1 cellular context compared by ENCODE assay signal in the genomic region with DNA sequence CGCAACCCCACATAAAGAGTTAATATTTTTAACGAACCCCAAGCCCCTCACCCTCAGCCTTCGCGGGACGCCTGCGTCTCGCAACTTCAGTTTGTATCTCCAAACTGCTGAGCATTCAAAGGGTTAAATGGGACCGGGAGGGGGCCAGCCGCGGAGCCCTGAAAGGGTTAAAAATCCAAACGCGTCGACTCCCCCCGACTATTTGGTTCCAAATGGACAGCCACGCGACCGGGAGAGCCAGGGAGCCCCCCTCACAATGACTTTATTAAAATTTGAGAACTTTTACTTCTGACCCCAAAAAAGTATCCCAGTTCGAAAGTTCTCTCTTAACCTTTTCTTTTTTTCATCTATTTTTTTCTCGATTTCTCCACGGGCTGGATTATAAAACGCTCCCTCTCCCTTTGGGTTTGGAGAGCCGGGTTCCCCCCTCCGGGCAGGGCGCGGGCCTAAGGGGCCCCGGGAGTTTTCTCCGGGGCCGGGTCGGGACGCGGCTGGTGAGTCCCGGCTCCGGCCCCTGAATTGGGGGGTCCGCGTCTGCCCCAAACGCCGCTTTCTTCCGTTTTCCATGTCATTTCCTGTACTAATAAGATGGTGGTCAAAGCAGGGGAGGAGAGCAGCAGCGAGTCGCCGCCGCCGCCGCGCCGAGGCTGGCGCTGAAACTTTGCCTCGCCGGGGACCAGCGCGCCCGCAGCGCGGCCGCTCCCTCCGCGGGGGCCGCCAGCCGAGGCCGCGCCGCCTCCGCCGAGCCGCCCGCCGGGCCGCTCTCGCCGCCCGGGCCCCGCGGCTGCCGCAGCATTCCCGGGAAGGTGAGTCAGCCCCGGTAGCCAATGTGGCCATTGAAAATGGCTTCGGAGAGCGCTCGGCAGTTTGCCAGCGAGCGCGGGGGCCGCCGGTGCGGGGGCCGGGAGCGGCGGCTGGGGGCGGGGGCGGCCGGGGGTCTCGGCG.
TF ChIP-seq lines count a peak whose summit lies in the region.

A gene (plus strand): TSS at position 568 of the 945 bp plus-strand sequence. CDS start 35,128 bp downstream, outside the sequence.

TF ChIP-seq in H1, 55 proteins besides CTCF, POLR2A, EP300 and RAD21:
- TF ChIP-seq CHD1 (IDR thresholded peaks at IDR 0.05; ENCODE audit: low read depth, low read length) (no peak), RFX5 (IDR thresholded peaks at IDR 0.05; ENCODE audit: borderline replicate concordance, low read depth, low read length) (no peak), RXRA (IDR thresholded peaks at IDR 0.05; ENCODE audit: insufficient read depth, low read depth, low read length) (no peak), NANOG (IDR thresholded peaks at IDR 0.05; ENCODE audit: insufficient read depth, low read depth, low read length, poor library complexity, severe bottlenecking) (no peak), FOSL1 (IDR thresholded peaks at IDR 0.05; ENCODE audit: insufficient read depth, low read depth, low read length) (no peak), PHF8 (conservative IDR thresholded peaks at IDR 0.05; ENCODE audit: low read depth, low read length) (0 out of 2 replicates have a peak, but pooled peaks have one; percentile 29), BCL11A (IDR thresholded peaks at IDR 0.05; ENCODE audit: low read depth in 2 of 2, low read length in 2 of 2) (no peak), TEAD4 (IDR thresholded peaks at IDR 0.05; ENCODE audit: low read depth, low read length) (no peak), BACH1 (IDR thresholded peaks at IDR 0.05; ENCODE audit: low read length) (no peak), RBBP5 (IDR thresholded peaks at IDR 0.05; ENCODE audit: borderline replicate concordance, low read depth, low read length) (no peak), CBX5 (IDR thresholded peaks at IDR 0.05; ENCODE audit: low read depth, low read length) (no peak), POU5F1 (IDR thresholded peaks at IDR 0.05; ENCODE audit: low read depth, low read length) (no peak), NRF1 (IDR thresholded peaks at IDR 0.05; ENCODE audit: low read depth, low read length) (no peak), JUN (IDR thresholded peaks at IDR 0.05; ENCODE audit: low read depth, low read length) (no peak), SP1 (IDR thresholded peaks at IDR 0.05; ENCODE audit: low read depth, low read length) (no peak), TCF12 (IDR thresholded peaks at IDR 0.05; ENCODE audit: low read depth, low read length) (no peak), CREB1 (IDR thresholded peaks at IDR 0.05) (no peak), KDM4A (IDR thresholded peaks at IDR 0.05; ENCODE audit: low read depth, low read length, severe bottlenecking) (peak; percentile 16), TAF1 (IDR thresholded peaks at IDR 0.05; ENCODE audit: low read depth, low read length) (no peak), MAFK (IDR thresholded peaks at IDR 0.05; ENCODE audit: low read depth, low read length) (no peak), SIX5 (IDR thresholded peaks at IDR 0.05; ENCODE audit: low read depth, low read length) (no peak), KDM1A (IDR thresholded peaks at IDR 0.05; ENCODE audit: borderline replicate concordance, low read length) (no peak), SAP30 (IDR thresholded peaks at IDR 0.05; ENCODE audit: insufficient read depth, insufficient replicate concordance, low read length) (peak; percentile 23), GTF2F1 (IDR thresholded peaks at IDR 0.05; ENCODE audit: borderline replicate concordance, low read depth, low read length) (no peak), SRF (IDR thresholded peaks at IDR 0.05; ENCODE audit: low read depth, low read length) (no peak), YY1 (IDR thresholded peaks at IDR 0.05; ENCODE audit: low read depth, low read length) (peak; percentile 9; the same call in 1 of the 2 replicates), EGR1 (IDR thresholded peaks at IDR 0.05; ENCODE audit: borderline replicate concordance, low read depth, low read length) (no peak), POLR2AphosphoS5 (IDR thresholded peaks at IDR 0.05; ENCODE audit: low read depth, low read length) (peak; percentile 36; the same call in 1 of the 2 replicates), GABPA (IDR thresholded peaks at IDR 0.05; ENCODE audit: borderline replicate concordance, insufficient read depth, low read length) (no peak)
- TF ChIP-seq, protein P1, sequence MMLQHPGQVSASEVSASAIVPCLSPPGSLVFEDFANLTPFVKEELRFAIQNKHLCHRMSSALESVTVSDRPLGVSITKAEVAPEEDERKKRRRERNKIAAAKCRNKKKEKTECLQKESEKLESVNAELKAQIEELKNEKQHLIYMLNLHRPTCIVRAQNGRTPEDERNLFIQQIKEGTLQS (IDR thresholded peaks at IDR 0.05; ENCODE audit: insufficient read depth, low read depth, low read length), result no peak
